In genomic region chr16:28110977-28111376, GRCh38 we compare ENCODE assay signal across 11 cellular contexts. TPM values are rescaled to one million over a fixed set of nuclear protein-coding genes. Genes with fewer than 3 reads are reported as not detected.
"Had no signal": no experiment of that assay in that cellular context is flagged by ENCODE, and none has a peak within 500 bp of the region (broad histone marks: within the 10 kb centered on the region; RNA-seq: fewer than 3 reads in every experiment).

No MANE protein-coding gene starts in this region.

- H3K4me3 Mint-ChIP-seq: neural crest cell had no signal

- H3K4me1 Mint-ChIP-seq: neural crest cell had no signal

- H3K4me1 ChIP-seq: upper lobe of right lung had no signal

- H3K9me3 Mint-ChIP-seq: neural crest cell had no signal

- H3K9me3 ChIP-seq: ovary, stomach, thoracic aorta, upper lobe of right lung had no signal

- DNase-seq: activated CD4-positive, alpha-beta T cell treated with anti-CD3 and anti-CD28 coated beads, Interleukin-2, amount 50 U/mL, for 4 hours; activated CD4-positive, CD25-positive, alpha-beta regulatory T cell; cerebellar nuclear complex; ovary; upper lobe of right lung had no signal

- H3K36me3 ChIP-seq: ovary had no signal

- H3K4me3 ChIP-seq: ovary, stomach, thoracic aorta, upper lobe of right lung had no signal

- H3K27me3 ChIP-seq: ovary, stomach, upper lobe of right lung had no signal

- H3K27ac ChIP-seq: epithelial cell of prostate, ovary, thoracic aorta had no signal

RNA-seq across cellular contexts. Expression of gene GSG1L, which starts 47.5 kb away (rescaled TPM):
- total RNA-seq: fibroblast of lung, neural crest cell, pulmonary artery endothelial cell, stomach had no signal
- polyA plus RNA-seq: fibroblast of lung had no signal
